Comparison of ENCODE assay signal across 31 cellular contexts in the genomic region with DNA sequence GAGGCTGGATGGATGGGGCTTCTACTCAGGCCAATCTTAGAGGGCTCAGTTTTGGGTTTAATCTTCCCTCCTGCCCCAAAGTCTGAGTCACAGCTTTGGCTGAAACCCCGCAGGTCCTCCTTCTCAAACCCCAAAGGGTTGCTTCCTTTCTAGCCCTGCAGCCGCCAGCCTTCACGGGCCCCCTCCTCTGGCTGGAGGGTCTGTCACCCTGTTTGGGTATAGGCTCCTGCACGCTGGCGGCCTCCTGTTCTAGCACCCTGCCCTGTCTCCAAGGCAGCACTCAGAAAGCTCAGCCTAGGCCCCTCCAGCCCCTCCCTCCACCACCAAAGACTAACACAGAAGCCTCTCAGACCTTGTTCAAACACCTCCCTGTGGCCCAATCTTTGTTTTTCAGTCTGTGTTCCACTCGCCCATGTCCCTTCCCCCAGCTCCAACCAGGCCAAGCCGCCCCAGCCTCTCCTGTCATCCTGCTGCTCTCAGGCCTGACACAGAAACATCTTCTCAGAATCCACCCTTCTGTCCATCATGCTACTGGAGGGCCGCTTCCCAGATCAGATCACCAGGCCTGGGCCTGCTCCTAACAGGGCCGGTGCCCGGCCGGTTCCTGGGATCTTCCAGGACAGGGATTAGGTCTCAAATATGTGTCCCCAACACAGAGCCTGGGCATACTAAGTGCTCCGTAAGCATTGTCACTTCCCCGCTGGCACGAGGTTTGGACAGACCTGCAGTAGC. TPM values are rescaled to one million over a fixed set of nuclear protein-coding genes. Genes with fewer than 3 reads are reported as not detected.
"Had no signal": no experiment of that assay in that cellular context is flagged by ENCODE, and none has a peak within 500 bp of the region (broad histone marks: within the 10 kb centered on the region; RNA-seq: fewer than 3 reads in every experiment).

No MANE protein-coding gene starts in this region.

- H3K27me3 ChIP-seq: ascending aorta, body of pancreas had no signal

- H3K9me3 ChIP-seq: ascending aorta, body of pancreas had no signal

- H3K4me3 ChIP-seq: ascending aorta, body of pancreas, SK-N-MC had no signal

- H3K27ac ChIP-seq: ascending aorta, body of pancreas, SK-N-MC had no signal

- H3K27me3 Mint-ChIP-seq: activated CD4-positive, alpha-beta T cell treated with anti-CD3 and anti-CD28 coated beads for 36 hours; activated naive CD8-positive, alpha-beta T cell treated with anti-CD3 and anti-CD28 coated beads, Interleukin-2, amount 50 U/mL, for 24 hours; central memory CD8-positive, alpha-beta T cell; T-cell had no signal

- H3K27ac Mint-ChIP-seq: activated CD4-positive, alpha-beta T cell treated with anti-CD3 and anti-CD28 coated beads for 36 hours; activated CD8-positive, alpha-beta T cell treated with anti-CD3 and anti-CD28 coated beads, Interleukin-2, amount 10 ng/mL, durations not matched to agents 7 days and 5 days; activated naive CD8-positive, alpha-beta T cell treated with anti-CD3 and anti-CD28 coated beads, Interleukin-2, amount 50 U/mL, for 24 hours; T-cell had no signal

- H3K4me3 Mint-ChIP-seq: activated CD4-positive, alpha-beta T cell treated with anti-CD3 and anti-CD28 coated beads for 36 hours; activated CD8-positive, alpha-beta T cell treated with anti-CD3 and anti-CD28 coated beads, Interleukin-2, amount 10 ng/mL, durations not matched to agents 7 days and 5 days; activated naive CD8-positive, alpha-beta T cell treated with anti-CD3 and anti-CD28 coated beads, Interleukin-2, amount 50 U/mL, for 24 hours; central memory CD8-positive, alpha-beta T cell; T-cell had no signal

- H3K9me3 Mint-ChIP-seq: activated naive CD4-positive, alpha-beta T cell treated with anti-CD3 and anti-CD28 coated beads, Interleukin-2, amount 50 U/mL, for 72 hours; activated naive CD8-positive, alpha-beta T cell treated with anti-CD3 and anti-CD28 coated beads, Interleukin-2, amount 50 U/mL, for 24 hours; central memory CD8-positive, alpha-beta T cell; T-cell had no signal

- H3K4me1 Mint-ChIP-seq: central memory CD8-positive, alpha-beta T cell had no signal

- DNase-seq: activated CD4-positive, alpha-beta T cell treated with anti-CD3 and anti-CD28 coated beads for 36 hours; activated CD4-positive, alpha-beta T cell treated with anti-CD3 and anti-CD28 coated beads, Interleukin-2, amount 50 U/mL, for 4 hours; activated CD4-positive, CD25-positive, alpha-beta regulatory T cell; activated CD8-positive, alpha-beta memory T cell treated with anti-CD3 and anti-CD28 coated beads, Interleukin-2, amount 50 U/mL, for 48 hours; activated CD8-positive, alpha-beta T cell treated with anti-CD3 and anti-CD28 coated beads, Interleukin-2, amount 10 ng/mL, durations not matched to agents 7 days and 5 days; activated effector memory CD4-positive, alpha-beta T cell treated with anti-CD3 and anti-CD28 coated beads, Interleukin-2, amount 50 U/mL, for 16 hours; activated naive CD4-positive, alpha-beta T cell treated with Interleukin-2 at 50 U/mL for 16 hours; activated naive CD8-positive, alpha-beta T cell treated with anti-CD3 and anti-CD28 coated beads, Interleukin-2, amount 50 U/mL, for 24 hours; activated T-cell treated with anti-CD3 and anti-CD28 coated beads, Interleukin-2, amount 50 U/mL, for 1 hour; amniotic stem cell; body of pancreas; KG1; NCI-H1092 treated with DMSO at 0.1 percent for 48 hours; NCI-H1436; NCI-H1694 treated with DMSO at 0.1 percent for 48 hours; NCI-H2029 treated with DMSO at 0.1 percent for 48 hours; NCI-H345; NCI-H510A; NCI-H526 treated with DMSO at 0.1 percent for 48 hours; NCI-H82; T-cell; T-helper 2 cell; T1000 had no signal

- ATAC-seq: activated CD4-positive, alpha-beta T cell treated with anti-CD3 and anti-CD28 coated beads for 36 hours; activated CD8-positive, alpha-beta T cell treated with anti-CD3 and anti-CD28 coated beads, Interleukin-2, amount 10 ng/mL, durations not matched to agents 7 days and 5 days; activated naive CD4-positive, alpha-beta T cell treated with anti-CD3 and anti-CD28 coated beads, Interleukin-2, amount 50 U/mL, for 72 hours; activated naive CD8-positive, alpha-beta T cell treated with anti-CD3 and anti-CD28 coated beads, Interleukin-2, amount 50 U/mL, for 24 hours; body of pancreas; T-cell had no signal

RNA-seq across cellular contexts. Expression of gene HTR6, which starts 35.5 kb away (rescaled TPM):
- total RNA-seq: activated CD8-positive, alpha-beta T cell treated with anti-CD3 and anti-CD28 coated beads, Interleukin-2, amount 10 ng/mL, durations not matched to agents 7 days and 5 days; ascending aorta; body of pancreas; LHCN-M2; M059J; OCI-LY7; RPMI7951 had no signal

RNA-seq across cellular contexts. Expression of gene NBL1, which starts 56.1 kb away (rescaled TPM):
- total RNA-seq: OCI-LY7 had no signal
